1 cellular context compared by ENCODE assay signal in genomic region chr17:17913695-17914332, GRCh38.
TF ChIP-seq lines count a peak whose summit lies in the region.

No MANE protein-coding gene starts in this region.

TF ChIP-seq in GM12878, 131 proteins besides CTCF, POLR2A, EP300 and RAD21:
- TF ChIP-seq WRNIP1 (IDR thresholded peaks at IDR 0.05; ENCODE audit: borderline replicate concordance, low read depth, low read length): no peak
- TF ChIP-seq ESRRA (IDR thresholded peaks at IDR 0.05; ENCODE audit: low read length): no peak
